Comparison of ENCODE assay signal across 28 cellular contexts in genomic region chr14:70595443-70596185, GRCh38. TPM values are rescaled to one million over a fixed set of nuclear protein-coding genes. Genes with fewer than 3 reads are reported as not detected.
DNase-seq lines count a peak whose midpoint lies in the region; ATAC-seq and TF ChIP-seq lines count a peak whose summit lies in the region.
"Had no signal": no experiment of that assay in that cellular context is flagged by ENCODE, and none has a peak within 500 bp of the region (broad histone marks: within the 10 kb centered on the region; RNA-seq: fewer than 3 reads in every experiment).

No MANE protein-coding gene starts in this region.

- TF ChIP-seq POLR2A in body of pancreas (IDR thresholded peaks at IDR 0.05): no peak

- H3K36me3 ChIP-seq in body of pancreas (replicated peaks in 1 of 2; ENCODE audit: insufficient read depth in 1 of 2, low read depth in 2 of 2): peaks cover 13 to 28% of the 10 kb centered on the region in 2 donors

- DNase-seq in ELR (ENCODE audit: low read depth) (peak; percentile 7), LHCN-M2 (ENCODE audit: low read depth) (peak; percentile 11), body of pancreas (peak; percentile 29 to 52 (median 30)), iris pigment epithelial cell (ENCODE audit: low read depth) (peak; percentile 26), RPMI8226 (no peak), coronary artery (ENCODE audit: low spot score) (no peak)
- no peak for DNase-seq in activated CD4-positive, alpha-beta T cell treated with anti-CD3 and anti-CD28 coated beads for 1 hour
- DNase-seq: activated CD4-positive, alpha-beta T cell treated with anti-CD3 and anti-CD28 coated beads, Interleukin-2, amount 10 ng/mL, durations not matched to agents 7 days and 5 days; activated naive CD4-positive, alpha-beta T cell; activated T-cell treated with anti-CD3 and anti-CD28 coated beads, Interleukin-2, amount 50 U/mL, for 4 hours; CD8-positive, alpha-beta T cell; dermis blood vessel endothelial cell; hypothalamus; islet precursor cell; KBM-7; naive thymus-derived CD8-positive, alpha-beta T cell; NCI-H146; NCI-H2107; NCI-H446 treated with DMSO at 0.1 percent for 48 hours; NCI-H82; occipital lobe; small intestine; stimulated activated CD4-positive, alpha-beta T cell treated with anti-CD3 and anti-CD28 coated beads, Interleukin-1b, Interleukin-23, amount 100 ng/mL, for 48 hours; stimulated activated CD8-positive, alpha-beta memory T cell treated with anti-CD3 and anti-CD28 coated beads, Interleukin-4, amount 100 ng/mL, for 48 hours; trophoblast cell had no signal

- peaks cover 18% of the 10 kb centered on the region for H3K4me1 ChIP-seq in body of pancreas

- 58 to 68% methylated on average over 7 to 9 of the region's 9 CpGs for WGBS in body of pancreas, 2 donors

- H3K27me3 ChIP-seq in body of pancreas: no peaks in the 10 kb centered on the region

- H3K4me3 ChIP-seq in body of pancreas (no peak overlapping the region), coronary artery (no peak overlapping the region)

- no peak overlapping the region for H3K27ac ChIP-seq in body of pancreas
- no peak overlapping the region for H3K27ac ChIP-seq in coronary artery
- H3K27ac ChIP-seq: VCaP had no signal

- H3K9me3 ChIP-seq in body of pancreas: no peaks in the 10 kb centered on the region

- TF ChIP-seq CTCF in body of pancreas (IDR thresholded peaks at IDR 0.05) (no peak), coronary artery (IDR thresholded peaks at IDR 0.05) (no peak)

- ATAC-seq in body of pancreas: no peak
- no peak for ATAC-seq in HG02588 (IDR thresholded peaks at IDR 0.05; ENCODE audit: unreplicated experiment)
- ATAC-seq: activated T-cell treated with anti-CD3 and anti-CD28 coated beads, Interleukin-2, amount 50 U/mL, for 4 hours; CD8-positive, alpha-beta T cell; naive thymus-derived CD8-positive, alpha-beta T cell; Right ventricle myocardium inferior had no signal

- intact Hi-C loops in body of pancreas (cut with DNase I): no loop called here

RNA-seq across cellular contexts. Expression of gene MED6, which starts 4.8 kb away (rescaled TPM):
- total RNA-seq in LHCN-M2 (2014; rRNA removed): 23.6 and 25.4 TPM in 2 replicates
- 18.4 TPM for polyA plus RNA-seq in LHCN-M2 (2012)
- total RNA-seq in body of pancreas: 10 to 100 TPM; 22.4 to 29.8 TPM

RNA-seq across cellular contexts. Expression of gene TTC9, which starts 46.1 kb away (rescaled TPM):
- total RNA-seq in LHCN-M2 (2014; rRNA removed) (5.1 and 5.6 TPM in 2 replicates), body of pancreas (1 to 10 TPM; 1.6 to 2.6 TPM)
- polyA plus RNA-seq in LHCN-M2 (2012): 11.1 TPM

Comparison
In these comparisons a context has a peak if more than half of its experiments do, and no peak if none do; other contexts are left out.
1. DNase-seq: peak in ELR (single experiment), LHCN-M2 (single experiment), body of pancreas (4 of 4) and iris pigment epithelial cell (single experiment); none in activated CD4-positive, alpha-beta T cell treated with anti-CD3 and anti-CD28 coated beads for 1 hour (single experiment), RPMI8226 (single experiment) and coronary artery (single experiment).